Comparison of ENCODE assay signal across 12 cellular contexts in the genomic region with DNA sequence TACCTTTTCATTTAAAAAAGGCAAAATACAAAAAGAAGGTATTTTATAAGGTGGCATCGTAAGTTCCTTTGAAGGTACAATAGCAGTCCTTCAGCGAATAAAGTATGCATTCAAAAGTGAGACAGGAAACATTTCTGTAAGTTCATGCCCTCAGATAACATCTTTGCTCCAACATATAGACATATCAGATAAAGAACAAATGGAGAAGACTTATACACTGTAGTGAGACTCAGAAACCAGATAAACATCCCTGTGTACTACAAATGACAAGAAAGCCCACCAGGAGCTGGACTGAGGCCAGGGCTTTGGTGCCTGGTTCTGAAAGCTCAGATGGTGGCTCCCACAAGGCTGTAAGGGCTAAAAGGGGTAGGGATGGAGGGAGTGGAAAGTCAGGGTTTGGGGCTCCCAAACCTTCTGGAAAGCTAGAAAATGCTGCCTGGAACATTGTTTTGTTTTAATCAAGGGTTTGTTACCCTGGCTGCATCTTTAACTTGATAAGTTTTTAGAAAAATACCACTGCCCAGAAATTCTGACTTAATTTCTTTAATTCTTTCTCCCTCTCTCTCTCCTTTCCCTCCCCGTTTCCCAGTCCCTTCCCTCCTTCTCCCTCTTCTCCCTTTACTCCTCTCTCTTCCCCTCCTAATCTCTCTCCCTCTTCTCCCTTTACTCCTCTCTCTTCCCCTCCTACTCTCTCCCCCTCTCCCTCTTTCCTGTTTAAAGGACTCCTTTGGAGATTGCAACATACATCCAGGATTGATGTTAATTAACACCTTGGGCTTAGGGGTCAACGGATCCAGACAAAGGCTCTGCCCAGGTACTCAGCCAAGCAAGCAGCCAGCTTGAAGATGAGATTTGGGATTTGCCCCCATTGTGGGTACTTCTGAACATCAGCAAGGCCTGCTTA.
A peak's percentile ranks its signal among the peaks of the same experiment; 100 is the strongest.
DNase-seq lines count a peak whose midpoint lies in the region; ATAC-seq and TF ChIP-seq lines count a peak whose summit lies in the region.
"Had no signal": no experiment of that assay in that cellular context is flagged by ENCODE, and none has a peak within 500 bp of the region (broad histone marks: within the 10 kb centered on the region; RNA-seq: fewer than 3 reads in every experiment).

No MANE protein-coding gene starts in this region.

- H3K4me3 ChIP-seq in HEK293 (ENCODE audit: low read depth, low read length) (no peak overlapping the region), neural progenitor cell (no peak overlapping the region), right cardiac atrium (ENCODE audit: low read length) (no peak overlapping the region)

- H3K36me3 ChIP-seq in HEK293 (ENCODE audit: control insufficient read depth in 2 of 2, insufficient read depth in 1 of 2, low read length in 2 of 2) = no peaks in the 10 kb centered on the region
- no peaks in the 10 kb centered on the region for H3K36me3 ChIP-seq in neural progenitor cell

- no peaks in the 10 kb centered on the region for H3K9me3 Mint-ChIP-seq in activated CD4-positive, alpha-beta memory T cell treated with anti-CD3 and anti-CD28 coated beads for 36 hours
- H3K9me3 Mint-ChIP-seq in activated CD4-positive, alpha-beta memory T cell treated with anti-CD3 and anti-CD28 coated beads, Interleukin-2, amount 10 ng/mL, durations not matched to agents 7 days and 5 days = no peaks in the 10 kb centered on the region
- H3K9me3 Mint-ChIP-seq in T-helper 2 cell treated with Interferon-gamma antibody and Interleukin-4, amounts not matched to agents 5 μg/mL and 100 μg/mL, for 36 hours = no peaks in the 10 kb centered on the region
- peaks cover 4% of the 10 kb centered on the region for H3K9me3 Mint-ChIP-seq in neural progenitor cell
- H3K9me3 Mint-ChIP-seq in activated T-helper 2 cell treated with anti-CD3 and anti-CD28 coated beads, Interferon-gamma antibody, Interleukin-2, Interleukin-4, amounts not matched to agents 10 μg/mL and 5 μg/mL and 100 μg/mL, durations not matched to agents 14 hours and 24 hours and 36 hours = no peaks in the 10 kb centered on the region
- H3K9me3 Mint-ChIP-seq: CD8-positive, alpha-beta T cell had no signal

- peak overlapping the region; percentile 38 for H3K4me2 ChIP-seq in neural progenitor cell

- no peaks in the 10 kb centered on the region for H3K79me2 ChIP-seq in neural progenitor cell (ENCODE audit: low read depth)

- peaks cover 9% of the 10 kb centered on the region for H3K4me1 Mint-ChIP-seq in activated CD4-positive, alpha-beta memory T cell treated with anti-CD3 and anti-CD28 coated beads for 36 hours (ENCODE audit: low read depth)
- peaks cover 3% of the 10 kb centered on the region for H3K4me1 Mint-ChIP-seq in activated CD4-positive, alpha-beta memory T cell treated with anti-CD3 and anti-CD28 coated beads, Interleukin-2, amount 10 ng/mL, durations not matched to agents 7 days and 5 days
- peaks cover 9% of the 10 kb centered on the region for H3K4me1 Mint-ChIP-seq in T-helper 2 cell treated with Interferon-gamma antibody and Interleukin-4, amounts not matched to agents 5 μg/mL and 100 μg/mL, for 36 hours (ENCODE audit: low read depth)
- H3K4me1 Mint-ChIP-seq in neural progenitor cell = peaks cover 13% of the 10 kb centered on the region
- H3K4me1 Mint-ChIP-seq in activated T-helper 2 cell treated with anti-CD3 and anti-CD28 coated beads, Interferon-gamma antibody, Interleukin-2, Interleukin-4, amounts not matched to agents 10 μg/mL and 5 μg/mL and 100 μg/mL, durations not matched to agents 14 hours and 24 hours and 36 hours (ENCODE audit: low read depth) = peaks cover 12% of the 10 kb centered on the region

- DNase-seq in activated CD4-positive, alpha-beta memory T cell treated with anti-CD3 and anti-CD28 coated beads for 36 hours = no peak
- no peak for DNase-seq in activated CD4-positive, alpha-beta memory T cell treated with anti-CD3 and anti-CD28 coated beads, Interleukin-2, amount 10 ng/mL, durations not matched to agents 7 days and 5 days
- DNase-seq in T-helper 2 cell treated with Interferon-gamma antibody and Interleukin-4, amounts not matched to agents 5 μg/mL and 100 μg/mL, for 36 hours (ENCODE audit: low spot score) = no peak
- DNase-seq in neural progenitor cell (ENCODE audit: low spot score) (peak; percentile 38), right cardiac atrium (no peak)
- no peak for DNase-seq in activated T-helper 2 cell treated with anti-CD3 and anti-CD28 coated beads, Interferon-gamma antibody, Interleukin-2, Interleukin-4, amounts not matched to agents 10 μg/mL and 5 μg/mL and 100 μg/mL, durations not matched to agents 14 hours and 24 hours and 36 hours (ENCODE audit: low spot score)
- DNase-seq: CD8-positive, alpha-beta T cell; Karpas-422; NCI-H2029 treated with DMSO at 0.1 percent for 48 hours; NCI-H524 treated with DMSO at 0.1 percent for 48 hours had no signal

- no peaks in the 10 kb centered on the region for H3K27me3 Mint-ChIP-seq in activated CD4-positive, alpha-beta memory T cell treated with anti-CD3 and anti-CD28 coated beads for 36 hours
- H3K27me3 Mint-ChIP-seq in activated CD4-positive, alpha-beta memory T cell treated with anti-CD3 and anti-CD28 coated beads, Interleukin-2, amount 10 ng/mL, durations not matched to agents 7 days and 5 days = peaks cover 5% of the 10 kb centered on the region
- no peaks in the 10 kb centered on the region for H3K27me3 Mint-ChIP-seq in T-helper 2 cell treated with Interferon-gamma antibody and Interleukin-4, amounts not matched to agents 5 μg/mL and 100 μg/mL, for 36 hours (ENCODE audit: low read depth)
- H3K27me3 Mint-ChIP-seq in neural progenitor cell (ENCODE audit: insufficient read depth, low read depth) = peaks cover 11% of the 10 kb centered on the region
- no peaks in the 10 kb centered on the region for H3K27me3 Mint-ChIP-seq in activated T-helper 2 cell treated with anti-CD3 and anti-CD28 coated beads, Interferon-gamma antibody, Interleukin-2, Interleukin-4, amounts not matched to agents 10 μg/mL and 5 μg/mL and 100 μg/mL, durations not matched to agents 14 hours and 24 hours and 36 hours (ENCODE audit: low read depth)

- H3K27ac ChIP-seq in HEK293 (ENCODE audit: extremely low read depth, low read depth, low read length) (no peak overlapping the region), neural progenitor cell (no peak overlapping the region), right cardiac atrium (ENCODE audit: low read length) (no peak overlapping the region)

- H3K9ac ChIP-seq in neural progenitor cell = no peak overlapping the region

- POLR2A ChIA-PET in activated CD4-positive, alpha-beta memory T cell treated with anti-CD3 and anti-CD28 coated beads for 36 hours (lab: Charles Lee) = no interaction called here
- POLR2A ChIA-PET in activated CD4-positive, alpha-beta memory T cell treated with anti-CD3 and anti-CD28 coated beads, Interleukin-2, amount 10 ng/mL, durations not matched to agents 7 days and 5 days (lab: Charles Lee) = no interaction called here
- POLR2A ChIA-PET in HEK293 (lab: Yijun Ruan, JAX) = no interaction called here

- intact Hi-C loops in activated CD4-positive, alpha-beta memory T cell treated with anti-CD3 and anti-CD28 coated beads for 36 hours (cut with micrococcal nuclease) = no loop called here
- intact Hi-C loops in activated T-helper 2 cell treated with anti-CD3 and anti-CD28 coated beads, Interferon-gamma antibody, Interleukin-2, Interleukin-4, amounts not matched to agents 10 μg/mL and 5 μg/mL and 100 μg/mL, durations not matched to agents 14 hours and 24 hours and 36 hours (cut with micrococcal nuclease) = no loop called here
- intact Hi-C loops in right cardiac atrium (cut with DNase I) = no loop called here

- no peaks in the 10 kb centered on the region for H3K36me3 Mint-ChIP-seq in activated CD4-positive, alpha-beta memory T cell treated with anti-CD3 and anti-CD28 coated beads for 36 hours
- no peaks in the 10 kb centered on the region for H3K36me3 Mint-ChIP-seq in activated CD4-positive, alpha-beta memory T cell treated with anti-CD3 and anti-CD28 coated beads, Interleukin-2, amount 10 ng/mL, durations not matched to agents 7 days and 5 days (ENCODE audit: low read depth)
- no peaks in the 10 kb centered on the region for H3K36me3 Mint-ChIP-seq in T-helper 2 cell treated with Interferon-gamma antibody and Interleukin-4, amounts not matched to agents 5 μg/mL and 100 μg/mL, for 36 hours (ENCODE audit: low read depth)
- peaks cover 1% of the 10 kb centered on the region for H3K36me3 Mint-ChIP-seq in neural progenitor cell
- H3K36me3 Mint-ChIP-seq in activated T-helper 2 cell treated with anti-CD3 and anti-CD28 coated beads, Interferon-gamma antibody, Interleukin-2, Interleukin-4, amounts not matched to agents 10 μg/mL and 5 μg/mL and 100 μg/mL, durations not matched to agents 14 hours and 24 hours and 36 hours (ENCODE audit: low read depth) = no peaks in the 10 kb centered on the region
- H3K36me3 Mint-ChIP-seq: CD8-positive, alpha-beta T cell had no signal

- CTCF ChIA-PET in activated CD4-positive, alpha-beta memory T cell treated with anti-CD3 and anti-CD28 coated beads for 36 hours (lab: Charles Lee) = interaction anchor here (1.5 kb wide), 1 partner anchor 36 kb away, joined by 3 read pairs; no protein-coding TSS in a partner anchor
- CTCF ChIA-PET in activated CD4-positive, alpha-beta memory T cell treated with anti-CD3 and anti-CD28 coated beads, Interleukin-2, amount 10 ng/mL, durations not matched to agents 7 days and 5 days (lab: Charles Lee) = no interaction called here
- CTCF ChIA-PET in HEK293 (lab: Yijun Ruan, JAX) = no interaction called here

- no peaks in the 10 kb centered on the region for H3K4me1 ChIP-seq in HEK293 (ENCODE audit: control insufficient read depth, insufficient read depth, low read length)
- H3K4me1 ChIP-seq in neural progenitor cell = peaks cover 5% of the 10 kb centered on the region
- H3K4me1 ChIP-seq in right cardiac atrium (ENCODE audit: control insufficient read depth, insufficient read depth, low read length) = peaks cover 3% of the 10 kb centered on the region

- no peaks in the 10 kb centered on the region for H4K20me1 ChIP-seq in neural progenitor cell (ENCODE audit: low read depth)

- peak overlapping the region; percentile 42 for H2AFZ ChIP-seq in neural progenitor cell (replicated peaks)

- WGBS in right cardiac atrium = 76% methylated on average over 4 of the region's 4 CpGs

- ATAC-seq in right cardiac atrium (no peak), GM18520 (IDR thresholded peaks at IDR 0.05; ENCODE audit: unreplicated experiment) (no peak)
- ATAC-seq: CD8-positive, alpha-beta T cell had no signal

- H3K9me3 ChIP-seq in HEK293 (ENCODE audit: control insufficient read depth, insufficient read depth, low read depth, low read length) (no peaks in the 10 kb centered on the region), neural progenitor cell (ENCODE audit: low read depth) (no peaks in the 10 kb centered on the region), right cardiac atrium (ENCODE audit: control insufficient read depth, low read length) (no peaks in the 10 kb centered on the region)

- no peak overlapping the region for H3K27ac Mint-ChIP-seq in activated CD4-positive, alpha-beta memory T cell treated with anti-CD3 and anti-CD28 coated beads for 36 hours
- H3K27ac Mint-ChIP-seq in activated CD4-positive, alpha-beta memory T cell treated with anti-CD3 and anti-CD28 coated beads, Interleukin-2, amount 10 ng/mL, durations not matched to agents 7 days and 5 days = no peak overlapping the region
- no peak overlapping the region for H3K27ac Mint-ChIP-seq in T-helper 2 cell treated with Interferon-gamma antibody and Interleukin-4, amounts not matched to agents 5 μg/mL and 100 μg/mL, for 36 hours
- H3K27ac Mint-ChIP-seq in neural progenitor cell = no peak overlapping the region
- no peak overlapping the region for H3K27ac Mint-ChIP-seq in activated T-helper 2 cell treated with anti-CD3 and anti-CD28 coated beads, Interferon-gamma antibody, Interleukin-2, Interleukin-4, amounts not matched to agents 10 μg/mL and 5 μg/mL and 100 μg/mL, durations not matched to agents 14 hours and 24 hours and 36 hours
- H3K27ac Mint-ChIP-seq: CD8-positive, alpha-beta T cell had no signal

- peak overlapping the region; percentile 1 for H3K4me3 Mint-ChIP-seq in activated CD4-positive, alpha-beta memory T cell treated with anti-CD3 and anti-CD28 coated beads for 36 hours
- no peak overlapping the region for H3K4me3 Mint-ChIP-seq in activated CD4-positive, alpha-beta memory T cell treated with anti-CD3 and anti-CD28 coated beads, Interleukin-2, amount 10 ng/mL, durations not matched to agents 7 days and 5 days
- H3K4me3 Mint-ChIP-seq in T-helper 2 cell treated with Interferon-gamma antibody and Interleukin-4, amounts not matched to agents 5 μg/mL and 100 μg/mL, for 36 hours = peak overlapping the region; percentile 45
- H3K4me3 Mint-ChIP-seq in neural progenitor cell = no peak overlapping the region
- no peak overlapping the region for H3K4me3 Mint-ChIP-seq in activated T-helper 2 cell treated with anti-CD3 and anti-CD28 coated beads, Interferon-gamma antibody, Interleukin-2, Interleukin-4, amounts not matched to agents 10 μg/mL and 5 μg/mL and 100 μg/mL, durations not matched to agents 14 hours and 24 hours and 36 hours (ENCODE audit: low read depth)
- H3K4me3 Mint-ChIP-seq: CD8-positive, alpha-beta T cell had no signal

- no peaks in the 10 kb centered on the region for H3K27me3 ChIP-seq in neural progenitor cell
- no peaks in the 10 kb centered on the region for H3K27me3 ChIP-seq in right cardiac atrium (ENCODE audit: control insufficient read depth, insufficient read depth)

- TF ChIP-seq CTCF in HEK293 (tag by site-specific recombination; IDR thresholded peaks at IDR 0.05) (no peak), neural progenitor cell (IDR thresholded peaks at IDR 0.05) (no peak)

- H3F3A ChIP-seq in neural progenitor cell (ENCODE audit: low read depth) = peaks cover 3% of the 10 kb centered on the region

Comparison
In these comparisons a context has a peak if more than half of its experiments do, and no peak if none do; other contexts are left out.
1. H3K4me3 Mint-ChIP-seq: peak in activated CD4-positive, alpha-beta memory T cell treated with anti-CD3 and anti-CD28 coated beads for 36 hours (single experiment) and T-helper 2 cell treated with Interferon-gamma antibody and Interleukin-4, amounts not matched to agents 5 μg/mL and 100 μg/mL, for 36 hours (single experiment); none in activated CD4-positive, alpha-beta memory T cell treated with anti-CD3 and anti-CD28 coated beads, Interleukin-2, amount 10 ng/mL, durations not matched to agents 7 days and 5 days (single experiment), neural progenitor cell (single experiment) and activated T-helper 2 cell treated with anti-CD3 and anti-CD28 coated beads, Interferon-gamma antibody, Interleukin-2, Interleukin-4, amounts not matched to agents 10 μg/mL and 5 μg/mL and 100 μg/mL, durations not matched to agents 14 hours and 24 hours and 36 hours (single experiment).